7 cellular contexts compared by ENCODE assay signal in genomic region chr12:102816816-102817434, GRCh38.
A peak's percentile ranks its signal among the peaks of the same experiment; 100 is the strongest.
DNase-seq lines count a peak whose midpoint lies in the region; ATAC-seq and TF ChIP-seq lines count a peak whose summit lies in the region.

No MANE protein-coding gene starts in this region.

- H3K4me1 ChIP-seq in gastroesophageal sphincter = no peaks in the 10 kb centered on the region
- peaks cover 4% of the 10 kb centered on the region for H3K4me1 ChIP-seq in testis

- POLR2A ChIA-PET in RWPE1 (lab: Yijun Ruan, JAX; ENCODE audit: low non-redundant PET) = no interaction called here

- H3K27me3 ChIP-seq in gastroesophageal sphincter = peaks cover 44% of the 10 kb centered on the region
- H3K27me3 ChIP-seq in testis = no peaks in the 10 kb centered on the region

- intact Hi-C loops in testis (cut with DNase I; ENCODE audit: low total_unique reads) = no loop called here

- no peak for TF ChIP-seq EP300 in gastroesophageal sphincter (IDR thresholded peaks at IDR 0.05)

- H3K36me3 ChIP-seq in gastroesophageal sphincter (no peaks in the 10 kb centered on the region), testis (ENCODE audit: low read depth, missing control alignments) (no peaks in the 10 kb centered on the region)

- CTCF ChIA-PET in RWPE1 (lab: Yijun Ruan, JAX) = interaction anchor here (0.6 to 1.5 kb wide), 12 partner anchors 12 to 1029 kb away, joined by 3 to 8 read pairs (median 3); no protein-coding TSS in a partner anchor

- peak; percentile 46 for DNase-seq in GM12865 (ENCODE audit: low read depth)
- peak; percentile 4 for DNase-seq in HS-5 (ENCODE audit: low read depth)
- DNase-seq in RWPE1 (ENCODE audit: low spot score) = peak; percentile 36
- DNase-seq in testis = peak; percentile 22
- DNase-seq in MV-4-11 (lab: John Stamatoyannopoulos, UW) = no peak

- TF ChIP-seq POLR2A in gastroesophageal sphincter (IDR thresholded peaks at IDR 0.05) = no peak
- TF ChIP-seq POLR2A in testis (IDR thresholded peaks at IDR 0.05) = no peak

- no peak overlapping the region for H3K4me3 ChIP-seq in GM12865 (ENCODE audit: low read depth, low read length)
- H3K4me3 ChIP-seq in gastroesophageal sphincter = no peak overlapping the region
- H3K4me3 ChIP-seq in testis = no peak overlapping the region

- H3K9me3 ChIP-seq in gastroesophageal sphincter (no peaks in the 10 kb centered on the region), testis (no peaks in the 10 kb centered on the region)

- H3K27ac ChIP-seq in RWPE1 (no peak overlapping the region), gastroesophageal sphincter (no peak overlapping the region), testis (no peak overlapping the region)

- peak; percentile 68 for TF ChIP-seq CTCF in GM12865 (IDR thresholded peaks at IDR 0.05; ENCODE audit: insufficient read depth, low read depth, low read length, missing control alignments)
- TF ChIP-seq CTCF in RWPE1 (conservative IDR thresholded peaks at IDR 0.05; ENCODE audit: low read depth) = peak; percentile 64
- peak in 3 of 4 experiments; percentile 26 to 45 (median 43) for TF ChIP-seq CTCF in gastroesophageal sphincter (IDR thresholded peaks at IDR 0.05)
- TF ChIP-seq CTCF in testis (IDR thresholded peaks at IDR 0.05) = peak; percentile 58 to 77 (median 70)

- 11 to 15% methylated on average over 5 of the region's 5 CpGs for WGBS in gastroesophageal sphincter (ENCODE audit: low coverage in 1 of 2), 2 donors
- WGBS in testis, 2 donors = 20 to 27% methylated on average over 5 of the region's 5 CpGs

- no peak for ATAC-seq in gastroesophageal sphincter
- no peak for ATAC-seq in GM18502 (IDR thresholded peaks at IDR 0.05; ENCODE audit: poor library complexity, unreplicated experiment)
